17 cellular contexts compared by ENCODE assay signal in genomic region chr10:75096749-75097148, GRCh38. TPM values are rescaled to one million over a fixed set of nuclear protein-coding genes. Genes with fewer than 3 reads are reported as not detected.
DNase-seq lines count a peak whose midpoint lies in the region; ATAC-seq, FAIRE-seq and TF ChIP-seq lines count a peak whose summit lies in the region.
"Had no signal": no experiment of that assay in that cellular context is flagged by ENCODE, and none has a peak within 500 bp of the region (broad histone marks: within the 10 kb centered on the region; RNA-seq: fewer than 3 reads in every experiment).

No MANE protein-coding gene starts in this region.

- no peak overlapping the region for H3K4me2 ChIP-seq in osteoblast (ENCODE audit: insufficient read depth, low read length)

- no peak overlapping the region for H3K27ac ChIP-seq in CD4-positive, CD25-positive, alpha-beta regulatory T cell (ENCODE audit: insufficient read depth, low read length, poor library complexity, severe bottlenecking)
- H3K27ac ChIP-seq in osteoblast (ENCODE audit: low read depth, low read length) (no peak overlapping the region), lower lobe of right lung (no peak overlapping the region)

- H3K27me3 ChIP-seq in CD4-positive, CD25-positive, alpha-beta regulatory T cell (ENCODE audit: control insufficient read depth, insufficient read depth, low read length) = no peaks in the 10 kb centered on the region
- H3K27me3 ChIP-seq in bronchial epithelial cell (ENCODE audit: control insufficient read depth, insufficient read depth, low read length) (no peaks in the 10 kb centered on the region), osteoblast (ENCODE audit: insufficient read depth, low read length) (no peaks in the 10 kb centered on the region), lower lobe of right lung (ENCODE audit: low read depth) (no peaks in the 10 kb centered on the region)

- H3K4me3 ChIP-seq in CD4-positive, CD25-positive, alpha-beta regulatory T cell (ENCODE audit: low read depth, low read length) = no peak overlapping the region
- H3K4me3 ChIP-seq in bronchial epithelial cell (ENCODE audit: low read depth, low read length) (no peak overlapping the region), osteoblast (ENCODE audit: insufficient read depth, low read length) (no peak overlapping the region), lower lobe of right lung (no peak overlapping the region)

- ATAC-seq in CD4-positive, CD25-positive, alpha-beta regulatory T cell (ENCODE audit: low read depth in 2 of 2) = no peak
- ATAC-seq in HG03159 (IDR thresholded peaks at IDR 0.05; ENCODE audit: unreplicated experiment) (no peak), lower lobe of right lung (no peak)
- ATAC-seq: CD8-positive, alpha-beta T cell had no signal

- no peak for DNase-seq in CD4-positive, CD25-positive, alpha-beta regulatory T cell
- peak; percentile 13 for DNase-seq in ELR (ENCODE audit: low read depth)
- peak; percentile 71 for DNase-seq in bronchial epithelial cell (ENCODE audit: low read depth)
- DNase-seq in osteoblast (ENCODE audit: insufficient read length, low spot score, missing footprints) = peak; percentile 61
- DNase-seq in NCI-H1436 (lab: John Stamatoyannopoulos, UW) = no peak
- no peak for DNase-seq in stimulated activated naive CD4-positive, alpha-beta T cell treated with Interleukin-2 at 50 U/mL for 16 hours (lab: John Stamatoyannopoulos, UW)
- no peak for DNase-seq in lower lobe of right lung
- DNase-seq: C1 segment of cervical spinal cord; Caco-2; CD8-positive, alpha-beta T cell; DMS153; DMS79 treated with DMSO at 0.1 percent for 48 hours; GOT3; HCEC 1CT had no signal

- no peaks in the 10 kb centered on the region for H3K9me3 ChIP-seq in CD4-positive, CD25-positive, alpha-beta regulatory T cell (ENCODE audit: control insufficient read depth in 2 of 2, low read length in 2 of 2)
- H3K9me3 ChIP-seq in osteoblast (ENCODE audit: low read depth, low read length) = no peaks in the 10 kb centered on the region
- no peaks in the 10 kb centered on the region for H3K9me3 ChIP-seq in lower lobe of right lung
- H3K9me3 ChIP-seq: Caco-2 had no signal

- no peaks in the 10 kb centered on the region for H3K36me3 Mint-ChIP-seq in CD4-positive, CD25-positive, alpha-beta regulatory T cell
- H3K36me3 Mint-ChIP-seq: CD8-positive, alpha-beta T cell had no signal

- no peaks in the 10 kb centered on the region for H4K20me1 ChIP-seq in osteoblast (ENCODE audit: insufficient read depth, low read length)

- H3K4me1 ChIP-seq in CD4-positive, CD25-positive, alpha-beta regulatory T cell (ENCODE audit: control insufficient read depth, insufficient read depth, low read length, poor library complexity, severe bottlenecking) = no peaks in the 10 kb centered on the region
- H3K4me1 ChIP-seq in osteoblast (ENCODE audit: insufficient read depth, low read length) (no peaks in the 10 kb centered on the region), lower lobe of right lung (peaks cover 11% of the 10 kb centered on the region)

- no peak for TF ChIP-seq CTCF in bronchial epithelial cell (IDR thresholded peaks at IDR 0.05; ENCODE audit: insufficient read depth, low read length, severe bottlenecking)
- TF ChIP-seq CTCF in osteoblast (IDR thresholded peaks at IDR 0.05; ENCODE audit: extremely low read depth, low read depth, low read length) = no peak
- no peak for TF ChIP-seq CTCF in lower lobe of right lung (IDR thresholded peaks at IDR 0.05)

- FAIRE-seq in bronchial epithelial cell (lab: Jason Lieb, UNC) = no peak
- FAIRE-seq: G401.6, GM12892 had no signal

- no peaks in the 10 kb centered on the region for H3K79me2 ChIP-seq in osteoblast (ENCODE audit: insufficient read depth, low read length)

- peaks cover 4% of the 10 kb centered on the region for H3K27me3 Mint-ChIP-seq in CD4-positive, CD25-positive, alpha-beta regulatory T cell

- H3K36me3 ChIP-seq in CD4-positive, CD25-positive, alpha-beta regulatory T cell (ENCODE audit: control insufficient read depth, insufficient read depth, low read length) = no peaks in the 10 kb centered on the region
- no peaks in the 10 kb centered on the region for H3K36me3 ChIP-seq in bronchial epithelial cell (ENCODE audit: control insufficient read depth, insufficient read depth, low read length)
- H3K36me3 ChIP-seq in osteoblast (ENCODE audit: insufficient read depth, low read length) = no peaks in the 10 kb centered on the region
- no peaks in the 10 kb centered on the region for H3K36me3 ChIP-seq in lower lobe of right lung

- no peak overlapping the region for H3K4me3 Mint-ChIP-seq in CD4-positive, CD25-positive, alpha-beta regulatory T cell
- H3K4me3 Mint-ChIP-seq: CD8-positive, alpha-beta T cell had no signal

- H3K4me1 Mint-ChIP-seq in CD4-positive, CD25-positive, alpha-beta regulatory T cell = peaks cover 0 to 3% (median 0%) of the 10 kb centered on the region in 4 donors

- H3K9me3 Mint-ChIP-seq in CD4-positive, CD25-positive, alpha-beta regulatory T cell = no peaks in the 10 kb centered on the region
- H3K9me3 Mint-ChIP-seq: CD8-positive, alpha-beta T cell had no signal

- peak overlapping the region in 2 of 3 donors; percentile 8 to 34 for H3K27ac Mint-ChIP-seq in CD4-positive, CD25-positive, alpha-beta regulatory T cell
- H3K27ac Mint-ChIP-seq: CD8-positive, alpha-beta T cell had no signal

- H2AFZ ChIP-seq in osteoblast (ENCODE audit: low read length) = no peak overlapping the region

- intact Hi-C loops in lower lobe of right lung (cut with DNase I) = loop anchor here (10.0 kb wide), 1 partner anchor 832 kb away; no protein-coding TSS in a partner anchor

RNA-seq across cellular contexts. Expression of gene SAMD8, which starts 14.7 kb away (rescaled TPM):
- 36.9 TPM for total RNA-seq in CD4-positive, CD25-positive, alpha-beta regulatory T cell
- polyA plus RNA-seq in CD4-positive, CD25-positive, alpha-beta regulatory T cell = 1 to 10 TPM; 6.5 to 8.0 (median 7.7) TPM
- total RNA-seq in bronchial epithelial cell (25.5 and 36.0 TPM in 2 replicates), osteoblast (30.6 and 31.5 TPM in 2 replicates), lower lobe of right lung (21.7 TPM)

Comparison
In these comparisons a context has a peak if more than half of its experiments do, and no peak if none do; other contexts are left out.
1. DNase-seq: peak in ELR (single experiment), bronchial epithelial cell (single experiment) and osteoblast (single experiment); none in CD4-positive, CD25-positive, alpha-beta regulatory T cell (0 of 3), NCI-H1436 (single experiment), stimulated activated naive CD4-positive, alpha-beta T cell treated with Interleukin-2 at 50 U/mL for 16 hours (single experiment) and lower lobe of right lung (single experiment).